ENCODE assay signal across 31 cellular contexts in genomic region chr13:113117335-113117872, GRCh38. TPM values are rescaled to one million over a fixed set of nuclear protein-coding genes. Genes with fewer than 3 reads are reported as not detected.
A peak's percentile ranks its signal among the peaks of the same experiment; 100 is the strongest.
DNase-seq lines count a peak whose midpoint lies in the region; ATAC-seq, FAIRE-seq and TF ChIP-seq lines count a peak whose summit lies in the region.
"Had no signal": no experiment of that assay in that cellular context is flagged by ENCODE, and none has a peak within 500 bp of the region (broad histone marks: within the 10 kb centered on the region; RNA-seq: fewer than 3 reads in every experiment).

No MANE protein-coding gene starts in this region.

- no peak overlapping the region for H3K27ac ChIP-seq in right atrium auricular region
- H3K27ac ChIP-seq: ascending aorta, dorsolateral prefrontal cortex, PC-9, SJSA1, VCaP had no signal

- H3K4me1 ChIP-seq in right atrium auricular region: no peaks in the 10 kb centered on the region
- H3K4me1 ChIP-seq: ascending aorta, HAP-1, SJSA1 had no signal

- no peaks in the 10 kb centered on the region for H3K36me3 Mint-ChIP-seq in osteocyte (ENCODE audit: unreplicated experiment)
- H3K36me3 Mint-ChIP-seq: natural killer cell had no signal

- intact Hi-C loops in left cardiac atrium (cut with DNase I): no loop called here

- peak; percentile 11 for DNase-seq in left cardiac atrium
- DNase-seq in right atrium auricular region (ENCODE audit: low spot score): no peak
- DNase-seq in fibroblast of pulmonary artery (ENCODE audit: low read depth): peak; percentile 3
- DNase-seq in osteocyte (ENCODE audit: extremely low spot score, unreplicated experiment): peak; percentile 82
- DNase-seq in GM19239 (ENCODE audit: insufficient read length, low spot score): no peak
- no peak for DNase-seq in GM12891 (ENCODE audit: insufficient read length, low spot score)
- DNase-seq in NCI-H2107 (lab: John Stamatoyannopoulos, UW): no peak
- DNase-seq in retina: no peak
- DNase-seq: activated naive CD4-positive, alpha-beta T cell treated with anti-CD3 and anti-CD28 coated beads, Interleukin-2, amount 50 U/mL, for 16 hours; activated T-cell treated with anti-CD3 and anti-CD28 coated beads, Interleukin-2, amount 50 U/mL, for 4 hours; GF-D8; natural killer cell; NCI-H1092; NCI-H1930; PC-9; stimulated activated CD4-positive, alpha-beta T cell treated with anti-CD3 and anti-CD28 coated beads, Interleukin-4, amount 100 ng/mL, for 4 hours; stimulated activated naive CD8-positive, alpha-beta T cell treated with anti-CD3 and anti-CD28 coated beads, Interleukin-15, amount 100 ng/mL, for 72 hours; T-helper 2 cell had no signal

- no peaks in the 10 kb centered on the region for H3K27me3 Mint-ChIP-seq in osteocyte (ENCODE audit: unreplicated experiment)
- H3K27me3 Mint-ChIP-seq: stimulated activated naive CD8-positive, alpha-beta T cell treated with anti-CD3 and anti-CD28 coated beads, Interleukin-15, amount 100 ng/mL, for 72 hours had no signal

- H3K4me3 ChIP-seq in right atrium auricular region: no peak overlapping the region
- H3K4me3 ChIP-seq in fibroblast of pulmonary artery (replicated peaks; ENCODE audit: low read depth, low read length): no peak overlapping the region
- H3K4me3 ChIP-seq: ascending aorta, dorsolateral prefrontal cortex, HAP-1, PC-9, SJSA1, smooth muscle cell had no signal

- H3K9me3 Mint-ChIP-seq in osteocyte (ENCODE audit: unreplicated experiment): no peaks in the 10 kb centered on the region
- H3K9me3 Mint-ChIP-seq: activated T-cell treated with anti-CD3 and anti-CD28 coated beads, Interleukin-2, amount 50 U/mL, for 4 hours; central memory CD8-positive, alpha-beta T cell; natural killer cell; stimulated activated naive CD8-positive, alpha-beta T cell treated with anti-CD3 and anti-CD28 coated beads, Interleukin-15, amount 100 ng/mL, for 72 hours had no signal

- H3K4me3 Mint-ChIP-seq in osteocyte (ENCODE audit: unreplicated experiment): no peak overlapping the region
- H3K4me3 Mint-ChIP-seq: activated T-cell treated with anti-CD3 and anti-CD28 coated beads, Interleukin-2, amount 50 U/mL, for 4 hours; central memory CD8-positive, alpha-beta T cell; natural killer cell; stimulated activated naive CD8-positive, alpha-beta T cell treated with anti-CD3 and anti-CD28 coated beads, Interleukin-15, amount 100 ng/mL, for 72 hours had no signal

- no peaks in the 10 kb centered on the region for H3K9me3 ChIP-seq in right atrium auricular region
- H3K9me3 ChIP-seq: ascending aorta, HAP-1, SJSA1 had no signal

- no peak overlapping the region for H3K27ac Mint-ChIP-seq in osteocyte (ENCODE audit: unreplicated experiment)
- H3K27ac Mint-ChIP-seq: natural killer cell; stimulated activated naive CD8-positive, alpha-beta T cell treated with anti-CD3 and anti-CD28 coated beads, Interleukin-15, amount 100 ng/mL, for 72 hours had no signal

- ATAC-seq in left cardiac atrium: no peak
- ATAC-seq: activated T-cell treated with anti-CD3 and anti-CD28 coated beads, Interleukin-2, amount 50 U/mL, for 4 hours; natural killer cell; stimulated activated naive CD8-positive, alpha-beta T cell treated with anti-CD3 and anti-CD28 coated beads, Interleukin-15, amount 100 ng/mL, for 72 hours had no signal

- H3K27me3 ChIP-seq in right atrium auricular region: no peaks in the 10 kb centered on the region
- H3K27me3 ChIP-seq: ascending aorta, dorsolateral prefrontal cortex, SJSA1 had no signal

- no peak for FAIRE-seq in GM19239 (lab: Jason Lieb, UNC)
- FAIRE-seq in GM12891 (lab: Jason Lieb, UNC): no peak
- FAIRE-seq: frontal cortex had no signal

- no peak for TF ChIP-seq POLR2A in GM12891 (IDR thresholded peaks at IDR 0.05; ENCODE audit: low read depth, low read length)

- no peaks in the 10 kb centered on the region for H3K36me3 ChIP-seq in right atrium auricular region
- H3K36me3 ChIP-seq: ascending aorta, HAP-1, SJSA1 had no signal

- peaks cover 5% of the 10 kb centered on the region for H3K4me1 Mint-ChIP-seq in osteocyte (ENCODE audit: unreplicated experiment)
- H3K4me1 Mint-ChIP-seq: central memory CD8-positive, alpha-beta T cell; natural killer cell; stimulated activated naive CD8-positive, alpha-beta T cell treated with anti-CD3 and anti-CD28 coated beads, Interleukin-15, amount 100 ng/mL, for 72 hours had no signal

- TF ChIP-seq CTCF in right atrium auricular region (IDR thresholded peaks at IDR 0.05): no peak
- TF ChIP-seq CTCF in fibroblast of pulmonary artery (IDR thresholded peaks at IDR 0.05; ENCODE audit: low read length, missing control alignments): no peak
- no peak for TF ChIP-seq CTCF in osteocyte (IDR thresholded peaks at IDR 0.05)

TF ChIP-seq in GM12891, 5 proteins besides CTCF, POLR2A, EP300 and RAD21:
- no peak for TF ChIP-seq TAF1 (IDR thresholded peaks at IDR 0.05; ENCODE audit: low read depth, low read length)
- TF ChIP-seq POU2F2 (IDR thresholded peaks at IDR 0.05; ENCODE audit: low read depth, low read length): no peak
- no peak for TF ChIP-seq PAX5 (IDR thresholded peaks at IDR 0.05; ENCODE audit: insufficient read depth, low read length, severe bottlenecking)
- TF ChIP-seq SPI1 (IDR thresholded peaks at IDR 0.05; ENCODE audit: low read depth, low read length): no peak
- TF ChIP-seq POLR2AphosphoS5 (IDR thresholded peaks at IDR 0.05; ENCODE audit: low read depth, low read length): no peak

RNA-seq across cellular contexts. Expression of gene F10, which starts 5.2 kb away (rescaled TPM):
- total RNA-seq in left cardiac atrium: 10 to 100 TPM; 17.5 to 19.6 TPM
- 10 to 100 TPM; 21.9 to 27.5 TPM for total RNA-seq in right atrium auricular region
- total RNA-seq in osteocyte: 1.8 and 2.0 TPM in 2 replicates
- polyA plus RNA-seq in GM12891 (2012; ENCODE audit: low read depth, missing spikeins): not detected
- total RNA-seq: A673; activated T-cell treated with anti-CD3 and anti-CD28 coated beads, Interleukin-2, amount 50 U/mL, for 4 hours; natural killer cell; PC-9 had no signal

RNA-seq across cellular contexts. Expression of gene F7, which starts 11.8 kb away (rescaled TPM):
- total RNA-seq in left cardiac atrium (under 1 TPM; 0.16 to 0.29 TPM), right atrium auricular region (under 1 TPM in 1 of 2 donors, not detected in 1; 0.20 TPM), osteocyte (not detected in 2 replicates)
- not detected for polyA plus RNA-seq in GM12891 (2012; ENCODE audit: low read depth, missing spikeins)
- total RNA-seq: A673, LHCN-M2, PC-9, SJSA1 had no signal

RNA-seq across cellular contexts. Expression of gene PROZ, which starts 41.0 kb away (rescaled TPM):
- total RNA-seq in left cardiac atrium (not detected), right atrium auricular region (not detected), osteocyte (not detected in 2 replicates)
- 0.05 TPM for polyA plus RNA-seq in GM12891 (2012; ENCODE audit: low read depth, missing spikeins)
- total RNA-seq: A673; activated T-cell treated with anti-CD3 and anti-CD28 coated beads, Interleukin-2, amount 50 U/mL, for 4 hours; ascending aorta; frontal cortex; kidney epithelial cell; LHCN-M2; PC-9; SJSA1; smooth muscle cell; urinary bladder had no signal
- polyA plus RNA-seq: esophagus, smooth muscle cell, urinary bladder had no signal

Comparison
In these comparisons a context has a peak if more than half of its experiments do, and no peak if none do; other contexts are left out.
1. DNase-seq: peak in left cardiac atrium (single experiment), fibroblast of pulmonary artery (single experiment) and osteocyte (single experiment); none in right atrium auricular region (single experiment), GM19239 (single experiment), GM12891 (single experiment), NCI-H2107 (single experiment) and retina (single experiment).